ENCODE assay signal across 1 cellular context in genomic region chr4:57074753-57075152, GRCh38.
TF ChIP-seq lines count a peak whose summit lies in the region.

No MANE protein-coding gene starts in this region.

TF ChIP-seq in IMR-90, 13 proteins besides CTCF, POLR2A, EP300 and RAD21:
- TF ChIP-seq RCOR1 (IDR thresholded peaks at IDR 0.05; ENCODE audit: insufficient replicate concordance, low read length) (no peak), ELK1 (IDR thresholded peaks at IDR 0.05; ENCODE audit: borderline replicate concordance, low read depth, low read length) (no peak), USF2 (IDR thresholded peaks at IDR 0.05; ENCODE audit: low read depth, low read length) (peak; percentile 93), NFE2L2 (IDR thresholded peaks at IDR 0.05; ENCODE audit: low read depth, low read length) (no peak), CHD1 (IDR thresholded peaks at IDR 0.05; ENCODE audit: low read depth, low read length) (no peak), BHLHE40 (IDR thresholded peaks at IDR 0.05; ENCODE audit: low read depth, low read length) (peak; percentile 36; the same call in 1 of the 2 replicates), RFX5 (IDR thresholded peaks at IDR 0.05; ENCODE audit: low read depth, low read length) (no peak), CEBPB (IDR thresholded peaks at IDR 0.05; ENCODE audit: low read depth, low read length) (peak; percentile 3; the same call in 1 of the 2 replicates), MXI1 (IDR thresholded peaks at IDR 0.05; ENCODE audit: borderline replicate concordance, low read depth, low read length) (0 out of 2 replicates have a peak, but pooled peaks have one; percentile 52), FOS (IDR thresholded peaks at IDR 0.05; ENCODE audit: low read depth, low read length) (no peak), MAFK (IDR thresholded peaks at IDR 0.05; ENCODE audit: low read depth, low read length) (no peak), MAZ (IDR thresholded peaks at IDR 0.05; ENCODE audit: borderline replicate concordance, low read depth, low read length) (no peak), SMC3 (IDR thresholded peaks at IDR 0.05; ENCODE audit: low read depth, low read length) (no peak)
TF ChIP-seq in IMR-90: peak in this region for 4.
